In the genomic region with DNA sequence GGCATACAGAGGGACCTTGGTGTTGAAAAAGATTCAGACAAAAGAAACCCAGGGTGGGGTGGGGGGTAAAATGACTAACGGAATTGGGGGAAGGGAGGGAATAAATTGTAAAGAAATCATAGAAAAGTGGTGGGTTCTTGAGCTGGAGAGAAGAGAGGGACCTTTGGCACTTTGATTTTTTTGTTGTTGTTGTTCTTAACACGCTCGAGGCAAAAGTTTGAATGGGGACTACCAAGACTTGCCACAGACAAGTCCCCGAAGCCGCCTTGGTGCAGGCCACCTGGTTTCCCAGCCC, we compare ENCODE assay signal across 10 cellular contexts. TPM values are rescaled to one million over a fixed set of nuclear protein-coding genes. Genes with fewer than 3 reads are reported as not detected.
DNase-seq lines count a peak whose midpoint lies in the region; ATAC-seq lines count a peak whose summit lies in the region.
"Had no signal": no experiment of that assay in that cellular context is flagged by ENCODE, and none has a peak within 500 bp of the region (broad histone marks: within the 10 kb centered on the region; RNA-seq: fewer than 3 reads in every experiment).

No MANE protein-coding gene starts in this region.

- H3K4me3 Mint-ChIP-seq in activated CD8-positive, alpha-beta T cell treated with anti-CD3 and anti-CD28 coated beads, Interleukin-2, amount 10 ng/mL, durations not matched to agents 7 days and 5 days, result peak overlapping the region; percentile 81

- H3K4me1 ChIP-seq in iPS-18a (ENCODE audit: control insufficient read depth, low read depth, low read length), result peaks cover 52% of the 10 kb centered on the region
- H3K4me1 ChIP-seq in stomach smooth muscle (ENCODE audit: control insufficient read depth, insufficient read depth, low read length), result peaks cover 30% of the 10 kb centered on the region

- H3K27me3 Mint-ChIP-seq in activated CD8-positive, alpha-beta T cell treated with anti-CD3 and anti-CD28 coated beads, Interleukin-2, amount 10 ng/mL, durations not matched to agents 7 days and 5 days (ENCODE audit: low read depth), result peaks cover 75% of the 10 kb centered on the region

- peaks cover 38% of the 10 kb centered on the region for H3K4me1 Mint-ChIP-seq in activated CD8-positive, alpha-beta T cell treated with anti-CD3 and anti-CD28 coated beads, Interleukin-2, amount 10 ng/mL, durations not matched to agents 7 days and 5 days (ENCODE audit: low read depth)

- no peak for ATAC-seq in activated CD8-positive, alpha-beta T cell treated with anti-CD3 and anti-CD28 coated beads, Interleukin-2, amount 10 ng/mL, durations not matched to agents 7 days and 5 days
- ATAC-seq in GM21447 (IDR thresholded peaks at IDR 0.05; ENCODE audit: unreplicated experiment) (no peak), GM18909 (IDR thresholded peaks at IDR 0.05; ENCODE audit: poor library complexity, unreplicated experiment) (no peak)

- H3K9me3 ChIP-seq in iPS-18a (ENCODE audit: control insufficient read depth, low read depth, low read length) (no peaks in the 10 kb centered on the region), stomach smooth muscle (ENCODE audit: control insufficient read depth in 2 of 2, low read length in 2 of 2) (no peaks in the 10 kb centered on the region)

- no peaks in the 10 kb centered on the region for H3K36me3 Mint-ChIP-seq in activated CD8-positive, alpha-beta T cell treated with anti-CD3 and anti-CD28 coated beads, Interleukin-2, amount 10 ng/mL, durations not matched to agents 7 days and 5 days (ENCODE audit: low read depth)

- H3K9me3 Mint-ChIP-seq in activated CD8-positive, alpha-beta T cell treated with anti-CD3 and anti-CD28 coated beads, Interleukin-2, amount 10 ng/mL, durations not matched to agents 7 days and 5 days (ENCODE audit: insufficient read depth), result no peaks in the 10 kb centered on the region

- POLR2A ChIA-PET in activated CD8-positive, alpha-beta T cell treated with anti-CD3 and anti-CD28 coated beads, Interleukin-2, amount 10 ng/mL, durations not matched to agents 7 days and 5 days (lab: Charles Lee), result no interaction called here

- peak overlapping the region; percentile 77 for H3K27ac ChIP-seq in iPS-18a (ENCODE audit: low read length)
- H3K27ac ChIP-seq in stomach smooth muscle (ENCODE audit: low read length), result peak overlapping the region; percentile 18
- H3K27ac ChIP-seq: C4-2B had no signal

- DNase-seq in NCI-H82 (lab: John Stamatoyannopoulos, UW) (peak; percentile 27), NCI-H82 treated with DMSO at 0.1 percent for 48 hours (lab: John Stamatoyannopoulos, UW; ENCODE audit: unreplicated experiment) (no peak), NCI-H226 (no peak)
- DNase-seq in activated CD8-positive, alpha-beta T cell treated with anti-CD3 and anti-CD28 coated beads, Interleukin-2, amount 10 ng/mL, durations not matched to agents 7 days and 5 days, result no peak

- H3K36me3 ChIP-seq in iPS-18a (ENCODE audit: control insufficient read depth, low read depth, low read length), result no peaks in the 10 kb centered on the region
- no peaks in the 10 kb centered on the region for H3K36me3 ChIP-seq in stomach smooth muscle (ENCODE audit: control insufficient read depth in 2 of 2, insufficient read depth in 2 of 2, low read length in 2 of 2)

- H3K9ac ChIP-seq in iPS-18a (ENCODE audit: low read length), result peak overlapping the region; percentile 85
- H3K9ac ChIP-seq in stomach smooth muscle (ENCODE audit: low read length in 2 of 2), result peak overlapping the region in 1 of 2 donors; percentile 61

- no peak overlapping the region for H3K27ac Mint-ChIP-seq in activated CD8-positive, alpha-beta T cell treated with anti-CD3 and anti-CD28 coated beads, Interleukin-2, amount 10 ng/mL, durations not matched to agents 7 days and 5 days

- H3K4me3 ChIP-seq in iPS-18a (ENCODE audit: low read length) (peak overlapping the region; percentile 94), stomach smooth muscle (ENCODE audit: low read length in 2 of 2) (peak overlapping the region; percentile 49 to 76)

- CTCF ChIA-PET in activated CD8-positive, alpha-beta T cell treated with anti-CD3 and anti-CD28 coated beads, Interleukin-2, amount 10 ng/mL, durations not matched to agents 7 days and 5 days (lab: Charles Lee), result interaction anchor here (1.0 kb wide), 2 partner anchors 262 to 836 kb away, joined by 3 read pairs; no protein-coding TSS in a partner anchor

- H3K27me3 ChIP-seq in iPS-18a (ENCODE audit: control insufficient read depth, insufficient read depth, low read length) (no peaks in the 10 kb centered on the region), stomach smooth muscle (ENCODE audit: control insufficient read depth in 1 of 2, insufficient read depth in 2 of 2, low read length in 2 of 2) (peaks cover 23 to 41% of the 10 kb centered on the region in 2 donors)

RNA-seq across cellular contexts. Expression of a gene that starts 0.6 kb away (rescaled TPM):
- under 1 TPM; 0.03 to 0.39 TPM for total RNA-seq in activated CD8-positive, alpha-beta T cell treated with anti-CD3 and anti-CD28 coated beads, Interleukin-2, amount 10 ng/mL, durations not matched to agents 7 days and 5 days
- total RNA-seq: T-helper 2 cell treated with Interferon-gamma antibody and Interleukin-4, amounts not matched to agents 100 ng/mL and 5 ng/mL, for 36 hours had no signal
